ENCODE assay signal across 16 cellular contexts in the genomic region with DNA sequence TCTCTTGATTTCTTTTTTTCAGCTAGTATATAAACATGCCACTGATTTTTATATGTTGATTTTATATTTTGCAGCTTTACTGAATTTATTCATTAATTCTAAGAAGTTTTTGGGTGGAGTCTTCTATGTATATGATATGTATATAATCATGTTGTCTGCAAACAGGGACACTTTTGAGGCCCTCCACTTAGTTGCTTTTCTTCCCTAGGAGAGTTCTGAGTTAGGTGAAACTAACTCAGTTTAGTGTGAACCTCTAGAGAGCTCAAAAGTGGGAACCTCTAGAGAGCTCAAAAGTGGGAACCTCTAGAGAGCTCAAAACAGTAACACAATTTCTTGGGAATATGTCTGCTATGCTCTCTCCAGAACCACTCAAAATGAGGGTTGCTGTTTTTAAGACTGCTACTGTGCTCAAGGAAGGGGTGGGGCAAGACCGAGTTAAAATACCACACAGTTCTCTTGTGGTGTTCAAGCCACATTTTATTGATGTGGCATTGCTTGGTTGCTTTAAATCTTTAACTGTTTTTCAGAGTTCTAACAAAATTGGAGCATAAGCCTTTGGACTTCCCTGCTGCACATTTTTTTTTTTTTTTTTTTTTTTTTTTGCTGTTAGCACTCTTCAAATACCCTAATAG. TPM values are rescaled to one million over a fixed set of nuclear protein-coding genes. Genes with fewer than 3 reads are reported as not detected.
DNase-seq lines count a peak whose midpoint lies in the region; ATAC-seq, FAIRE-seq and TF ChIP-seq lines count a peak whose summit lies in the region.
"Had no signal": no experiment of that assay in that cellular context is flagged by ENCODE, and none has a peak within 500 bp of the region (broad histone marks: within the 10 kb centered on the region; RNA-seq: fewer than 3 reads in every experiment).

No MANE protein-coding gene starts in this region.

- BruUV-seq in Caco-2 (replicated peaks; lab: Mats Ljungman, UMichigan) = no TSS peak

- H3K4me1 Mint-ChIP-seq in activated naive CD8-positive, alpha-beta T cell (ENCODE audit: low read depth) = peaks cover 53% of the 10 kb centered on the region
- peaks cover 32% of the 10 kb centered on the region for H3K4me1 Mint-ChIP-seq in activated naive CD8-positive, alpha-beta T cell treated with anti-CD3 and anti-CD28 coated beads for 36 hours
- H3K4me1 Mint-ChIP-seq in activated CD4-positive, alpha-beta T cell treated with anti-CD3 and anti-CD28 coated beads, Interleukin-2, amount 10 ng/mL, durations not matched to agents 24 days and 14 days = peaks cover 20% of the 10 kb centered on the region
- no peaks in the 10 kb centered on the region for H3K4me1 Mint-ChIP-seq in Caco-2 (ENCODE audit: low read depth, unreplicated experiment)

- no peaks in the 10 kb centered on the region for H3K27me3 Mint-ChIP-seq in activated naive CD8-positive, alpha-beta T cell
- H3K27me3 Mint-ChIP-seq in activated naive CD8-positive, alpha-beta T cell treated with anti-CD3 and anti-CD28 coated beads for 36 hours = no peaks in the 10 kb centered on the region
- H3K27me3 Mint-ChIP-seq in activated CD4-positive, alpha-beta T cell treated with anti-CD3 and anti-CD28 coated beads, Interleukin-2, amount 10 ng/mL, durations not matched to agents 24 days and 14 days = no peaks in the 10 kb centered on the region
- peaks cover 2% of the 10 kb centered on the region for H3K27me3 Mint-ChIP-seq in Caco-2 (ENCODE audit: insufficient read depth, unreplicated experiment)

- peaks cover 26% of the 10 kb centered on the region for H3K36me3 Mint-ChIP-seq in activated naive CD8-positive, alpha-beta T cell
- peaks cover 30% of the 10 kb centered on the region for H3K36me3 Mint-ChIP-seq in activated naive CD8-positive, alpha-beta T cell treated with anti-CD3 and anti-CD28 coated beads for 36 hours
- peaks cover 24% of the 10 kb centered on the region for H3K36me3 Mint-ChIP-seq in activated CD4-positive, alpha-beta T cell treated with anti-CD3 and anti-CD28 coated beads, Interleukin-2, amount 10 ng/mL, durations not matched to agents 24 days and 14 days (ENCODE audit: low read depth)
- no peaks in the 10 kb centered on the region for H3K36me3 Mint-ChIP-seq in Caco-2 (ENCODE audit: insufficient read depth, unreplicated experiment)

- H3K36me3 ChIP-seq in Caco-2 (ENCODE audit: control insufficient read depth, insufficient read depth, low read length) = no peaks in the 10 kb centered on the region
- H3K36me3 ChIP-seq: HAP-1 had no signal

- POLR2A ChIA-PET in Caco-2 (lab: Charles Lee) = no interaction called here

- no peaks in the 10 kb centered on the region for H3K4me1 ChIP-seq in Caco-2
- H3K4me1 ChIP-seq: HAP-1 had no signal

- H3K4me3 Mint-ChIP-seq in activated naive CD8-positive, alpha-beta T cell = peak overlapping the region; percentile 51
- no peak overlapping the region for H3K4me3 Mint-ChIP-seq in activated naive CD8-positive, alpha-beta T cell treated with anti-CD3 and anti-CD28 coated beads for 36 hours
- H3K4me3 Mint-ChIP-seq in activated CD4-positive, alpha-beta T cell treated with anti-CD3 and anti-CD28 coated beads, Interleukin-2, amount 10 ng/mL, durations not matched to agents 24 days and 14 days = peak overlapping the region; percentile 39
- H3K4me3 Mint-ChIP-seq in Caco-2 (ENCODE audit: unreplicated experiment) = no peak overlapping the region

- FAIRE-seq in RCC 7860 (lab: Jason Lieb, UNC) = no peak
- FAIRE-seq: frontal cortex had no signal

- peak overlapping the region; percentile 58 for H3K27ac Mint-ChIP-seq in activated naive CD8-positive, alpha-beta T cell
- H3K27ac Mint-ChIP-seq in activated naive CD8-positive, alpha-beta T cell treated with anti-CD3 and anti-CD28 coated beads for 36 hours = no peak overlapping the region
- H3K27ac Mint-ChIP-seq in activated CD4-positive, alpha-beta T cell treated with anti-CD3 and anti-CD28 coated beads, Interleukin-2, amount 10 ng/mL, durations not matched to agents 24 days and 14 days = no peak overlapping the region
- no peak overlapping the region for H3K27ac Mint-ChIP-seq in Caco-2 (ENCODE audit: unreplicated experiment)

- H3K27me3 ChIP-seq in Caco-2 (replicated peaks; ENCODE audit: control insufficient read depth, insufficient read depth, low read length) = no peaks in the 10 kb centered on the region

- no peaks in the 10 kb centered on the region for H3K9me3 Mint-ChIP-seq in activated naive CD8-positive, alpha-beta T cell (ENCODE audit: low read depth)
- no peaks in the 10 kb centered on the region for H3K9me3 Mint-ChIP-seq in activated naive CD8-positive, alpha-beta T cell treated with anti-CD3 and anti-CD28 coated beads for 36 hours
- no peaks in the 10 kb centered on the region for H3K9me3 Mint-ChIP-seq in activated CD4-positive, alpha-beta T cell treated with anti-CD3 and anti-CD28 coated beads, Interleukin-2, amount 10 ng/mL, durations not matched to agents 24 days and 14 days
- no peaks in the 10 kb centered on the region for H3K9me3 Mint-ChIP-seq in Caco-2 (ENCODE audit: unreplicated experiment)

- intact Hi-C loops in activated CD4-positive, alpha-beta T cell treated with anti-CD3 and anti-CD28 coated beads, Interleukin-2, amount 10 ng/mL, durations not matched to agents 24 days and 14 days (cut with micrococcal nuclease) = loop anchor here (2.0 kb wide), 1 partner anchor 14 kb away; no protein-coding TSS in a partner anchor
- intact Hi-C loops in Caco-2 (cut with micrococcal nuclease; ENCODE audit: unreplicated experiment) = no loop called here

- CTCF ChIA-PET in Caco-2 (lab: Charles Lee) = no interaction called here

- TF ChIP-seq CTCF in Caco-2 (IDR thresholded peaks at IDR 0.05; ENCODE audit: insufficient read depth in 1 of 2, low read depth in 1 of 2, low read length in 1 of 2, severe bottlenecking in 1 of 2, unreplicated experiment in 1 of 2) = no peak

- DNase-seq in activated naive CD8-positive, alpha-beta T cell treated with anti-CD3 and anti-CD28 coated beads for 36 hours = no peak
- peak; percentile 90 for DNase-seq in activated CD4-positive, alpha-beta T cell treated with anti-CD3 and anti-CD28 coated beads, Interleukin-2, amount 10 ng/mL, durations not matched to agents 24 days and 14 days
- peak; percentile 85 for DNase-seq in central memory CD4-positive, alpha-beta T cell
- DNase-seq in stimulated activated naive CD8-positive, alpha-beta T cell treated with anti-CD3 and anti-CD28 coated beads, Interleukin-15, Interleukin-2, amounts not matched to agents 100 U/mL and 50 U/mL, for 24 hours = no peak
- DNase-seq in Caco-2 = no peak
- no peak for DNase-seq in DMS114 treated with DMSO at 0.1 percent for 48 hours (lab: John Stamatoyannopoulos, UW; ENCODE audit: unreplicated experiment)
- no peak for DNase-seq in RCC 7860 (ENCODE audit: low spot score)
- DNase-seq: cerebellar nuclear complex; DMS 273 treated with DMSO at 0.1 percent for 48 hours; NCI-H2171; NK-92 treated with Interleukin-12 subunit alpha and Interleukin-12 subunit beta, amount 100 ng/mL, for 24 hours; SHP77; substantia nigra had no signal

- no peaks in the 10 kb centered on the region for H3K9me3 ChIP-seq in Caco-2
- H3K9me3 ChIP-seq: HAP-1 had no signal

- peak; percentile 75 for ATAC-seq in stimulated activated naive CD8-positive, alpha-beta T cell treated with anti-CD3 and anti-CD28 coated beads, Interleukin-15, Interleukin-2, amounts not matched to agents 100 U/mL and 50 U/mL, for 24 hours

- H3K4me3 ChIP-seq in Caco-2 (ENCODE audit: low read depth, low read length) = no peak overlapping the region
- H3K4me3 ChIP-seq: HAP-1 had no signal

RNA-seq across cellular contexts. Expression of gene CCDC7, which starts 13.2 kb away (rescaled TPM):
- 1 to 10 TPM; 5.2 to 5.8 TPM for total RNA-seq in activated naive CD8-positive, alpha-beta T cell treated with anti-CD3 and anti-CD28 coated beads for 36 hours
- 8.5 and 13.6 TPM in 2 replicates for total RNA-seq in activated CD4-positive, alpha-beta T cell treated with anti-CD3 and anti-CD28 coated beads, Interleukin-2, amount 10 ng/mL, durations not matched to agents 24 days and 14 days
- 0.72 and 1.2 TPM in 2 replicates for total RNA-seq in Caco-2 (2022)

Comparison
In these comparisons a context has a peak if more than half of its experiments do, and no peak if none do; other contexts are left out.
1. H3K4me3 Mint-ChIP-seq: peak in activated naive CD8-positive, alpha-beta T cell (single experiment) and activated CD4-positive, alpha-beta T cell treated with anti-CD3 and anti-CD28 coated beads, Interleukin-2, amount 10 ng/mL, durations not matched to agents 24 days and 14 days (single experiment); none in activated naive CD8-positive, alpha-beta T cell treated with anti-CD3 and anti-CD28 coated beads for 36 hours (single experiment) and Caco-2 (single experiment).
2. DNase-seq: peak in activated CD4-positive, alpha-beta T cell treated with anti-CD3 and anti-CD28 coated beads, Interleukin-2, amount 10 ng/mL, durations not matched to agents 24 days and 14 days (single experiment) and central memory CD4-positive, alpha-beta T cell (single experiment); none in activated naive CD8-positive, alpha-beta T cell treated with anti-CD3 and anti-CD28 coated beads for 36 hours (single experiment), stimulated activated naive CD8-positive, alpha-beta T cell treated with anti-CD3 and anti-CD28 coated beads, Interleukin-15, Interleukin-2, amounts not matched to agents 100 U/mL and 50 U/mL, for 24 hours (single experiment), Caco-2 (0 of 2), DMS114 treated with DMSO at 0.1 percent for 48 hours (single experiment) and RCC 7860 (single experiment).